8 cellular contexts compared by ENCODE assay signal in genomic region chr7:90345548-90346319, GRCh38. TPM values are rescaled to one million over a fixed set of nuclear protein-coding genes. Genes with fewer than 3 reads are reported as not detected.
DNase-seq lines count a peak whose midpoint lies in the region; ATAC-seq and TF ChIP-seq lines count a peak whose summit lies in the region.

No MANE protein-coding gene starts in this region.

- H3K4me3 Mint-ChIP-seq in stimulated activated naive B cell treated with anti-CD40 and anti-IgM and Interleukin-4, amounts not matched to agents 10 μg/mL and 1 μg/mL and 100 μg/mL, for 72 hours: peak overlapping the region; percentile 87 to 91

- TSS peak; percentile 96 for BruUV-seq in A673 (replicated peaks; lab: Mats Ljungman, UMichigan)

- peaks cover 9 to 27% of the 10 kb centered on the region in 2 donors for H3K36me3 Mint-ChIP-seq in stimulated activated naive B cell treated with anti-CD40 and anti-IgM and Interleukin-4, amounts not matched to agents 10 μg/mL and 1 μg/mL and 100 μg/mL, for 72 hours

- H3K9me3 ChIP-seq in A673 (ENCODE audit: low read depth, low read length, poor library complexity, severe bottlenecking): no peaks in the 10 kb centered on the region

- intact Hi-C loops in A673 (cut with micrococcal nuclease; ENCODE audit: unreplicated experiment): loop anchor here (2.0 kb wide), 1 partner anchor 57 kb away; the partner anchor contains the start of gene CLDN12

- no peak for TF ChIP-seq CTCF in A673 (conservative IDR thresholded peaks at IDR 0.05; ENCODE audit: low read depth, low read length)
- TF ChIP-seq CTCF in GM12865 (IDR thresholded peaks at IDR 0.05; ENCODE audit: insufficient read depth, low read depth, low read length, missing control alignments): no peak

- H3K36me3 ChIP-seq in A673 (ENCODE audit: insufficient read depth, low read length, poor library complexity, severe bottlenecking): no peaks in the 10 kb centered on the region

- ATAC-seq in HG02870 (IDR thresholded peaks at IDR 0.05; ENCODE audit: unreplicated experiment): peak; percentile 12
- peak; percentile 25 to 32 for ATAC-seq in stimulated activated naive B cell treated with anti-CD40 and anti-IgM and Interleukin-4, amounts not matched to agents 10 μg/mL and 1 μg/mL and 100 μg/mL, for 72 hours (replicated peaks)

- H3K4me1 ChIP-seq in A673 (ENCODE audit: insufficient read depth, low read length, poor library complexity, severe bottlenecking): peaks cover 10% of the 10 kb centered on the region

- H3K4me3 ChIP-seq in A673 (ENCODE audit: low read depth, low read length, poor library complexity, severe bottlenecking) (peak overlapping the region; percentile 73), GM12865 (ENCODE audit: low read depth, low read length) (peak overlapping the region; percentile 92)

- no peaks in the 10 kb centered on the region for H3K27me3 Mint-ChIP-seq in stimulated activated naive B cell treated with anti-CD40 and anti-IgM and Interleukin-4, amounts not matched to agents 10 μg/mL and 1 μg/mL and 100 μg/mL, for 72 hours

- peaks cover 22 to 34% of the 10 kb centered on the region in 2 donors for H3K4me1 Mint-ChIP-seq in stimulated activated naive B cell treated with anti-CD40 and anti-IgM and Interleukin-4, amounts not matched to agents 10 μg/mL and 1 μg/mL and 100 μg/mL, for 72 hours

- peak; percentile 22 for DNase-seq in A673 (ENCODE audit: low spot score)
- DNase-seq in GM12865 (ENCODE audit: low read depth): peak; percentile 9
- peak; percentile 67 for DNase-seq in NOMO-1 treated with DMSO at 0.1 percent for 48 hours (lab: John Stamatoyannopoulos, UW; ENCODE audit: unreplicated experiment)
- DNase-seq in caudate nucleus (lab: John Stamatoyannopoulos, UW): peak in 14 of 61 donors; percentile 10 to 57 (median 36)
- DNase-seq in kidney glomerular epithelial cell (lab: John Stamatoyannopoulos, UW): peak; percentile 32
- DNase-seq in stimulated activated naive B cell treated with anti-CD40 and anti-IgM and Interleukin-4, amounts not matched to agents 10 μg/mL and 1 μg/mL and 100 μg/mL, for 72 hours: peak; percentile 5
- DNase-seq in NCI-H1694 treated with DMSO at 0.1 percent for 48 hours (lab: John Stamatoyannopoulos, UW): no peak

- CTCF ChIA-PET in A673 (lab: Charles Lee): interaction anchor here (0.7 to 1.4 kb wide), 2 partner anchors 13 to 33 kb away, joined by 3 read pairs; no protein-coding TSS in a partner anchor

- peak overlapping the region; percentile 88 for H3K27ac ChIP-seq in A673 (ENCODE audit: low read depth, low read length, poor library complexity, severe bottlenecking)
- peak overlapping the region; percentile 76 for H3K27ac ChIP-seq in caudate nucleus (ENCODE audit: low read depth, low read length)

- H3K27me3 ChIP-seq in A673 (replicated peaks; ENCODE audit: insufficient read depth, low read depth, low read length, poor library complexity): no peaks in the 10 kb centered on the region

- peak overlapping the region; percentile 99 for H3K27ac Mint-ChIP-seq in stimulated activated naive B cell treated with anti-CD40 and anti-IgM and Interleukin-4, amounts not matched to agents 10 μg/mL and 1 μg/mL and 100 μg/mL, for 72 hours

- H3K9me3 Mint-ChIP-seq in stimulated activated naive B cell treated with anti-CD40 and anti-IgM and Interleukin-4, amounts not matched to agents 10 μg/mL and 1 μg/mL and 100 μg/mL, for 72 hours: peaks cover 5 to 7% of the 10 kb centered on the region in 2 donors

- POLR2A ChIA-PET in A673 (lab: Charles Lee; ENCODE audit: low non-redundant PET): interaction anchor here (0.6 kb wide), 1 partner anchor 183 kb away, joined by 3 read pairs; no protein-coding TSS in a partner anchor

RNA-seq across cellular contexts. Expression of gene GTPBP10, which starts 0.8 kb away (rescaled TPM):
- total RNA-seq in A673 (2021): 32.9 and 34.7 TPM in 2 replicates

RNA-seq across cellular contexts. Expression of gene FAM237B, which starts 24.6 kb away (rescaled TPM):
- not detected in 2 replicates for total RNA-seq in A673 (2021)

RNA-seq across cellular contexts. Expression of gene CLDN12, which starts 57.5 kb away (rescaled TPM):
- total RNA-seq in A673 (2021): 32.9 and 35.1 TPM in 2 replicates
